In the genomic region with DNA sequence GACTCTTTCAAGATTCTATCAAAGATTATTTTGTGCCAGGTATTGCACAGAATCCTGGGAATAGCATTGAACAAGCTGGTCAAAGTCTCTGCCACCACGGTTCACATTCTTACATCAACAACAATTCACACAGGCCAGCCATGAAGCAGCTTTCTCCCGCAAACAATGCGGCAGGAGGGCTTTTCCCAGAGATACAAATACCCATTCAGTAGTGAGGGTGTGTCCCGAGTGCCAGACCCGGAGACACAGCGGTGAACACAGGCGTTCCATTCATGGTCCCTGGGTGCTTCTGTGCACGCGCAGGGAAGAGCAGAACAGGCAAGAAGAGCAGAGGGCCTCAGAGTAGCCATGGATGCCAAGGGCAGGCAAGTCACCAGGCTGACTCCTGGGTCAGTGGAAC, we compare ENCODE assay signal across 17 cellular contexts.
DNase-seq lines count a peak whose midpoint lies in the region; ATAC-seq, FAIRE-seq and TF ChIP-seq lines count a peak whose summit lies in the region.
"Had no signal": no experiment of that assay in that cellular context is flagged by ENCODE, and none has a peak within 500 bp of the region (broad histone marks: within the 10 kb centered on the region; RNA-seq: fewer than 3 reads in every experiment).

No MANE protein-coding gene starts in this region.

- TF ChIP-seq POLR2A in upper lobe of left lung (IDR thresholded peaks at IDR 0.05), result no peak

- DNase-seq in NCI-H748 (lab: John Stamatoyannopoulos, UW; ENCODE audit: unreplicated experiment), result peak; percentile 21
- DNase-seq in NCI-H748 treated with DMSO at 0.1 percent for 48 hours (lab: John Stamatoyannopoulos, UW), result no peak
- no peak for DNase-seq in astrocyte (ENCODE audit: low read depth)
- no peak for DNase-seq in osteoblast (ENCODE audit: insufficient read length, low spot score, missing footprints)
- DNase-seq in activated CD4-positive, alpha-beta T cell treated with anti-CD3 and anti-CD28 coated beads, Interleukin-2, amount 10 ng/mL, durations not matched to agents 24 days and 14 days, result no peak
- DNase-seq in HK-2 (ENCODE audit: unreplicated experiment), result no peak
- no peak for DNase-seq in upper lobe of left lung
- DNase-seq: AML-193; CD4-positive, CD25-positive, alpha-beta regulatory T cell; DMS79 had no signal

- H3K4me3 ChIP-seq in astrocyte (ENCODE audit: insufficient read depth, low read depth, low read length) (no peak overlapping the region), liver (ENCODE audit: low read depth in 1 of 3, low read length in 3 of 3) (peak overlapping the region in 2 of 3 donors; percentile 43 to 58), osteoblast (ENCODE audit: insufficient read depth, low read length) (no peak overlapping the region), upper lobe of left lung (no peak overlapping the region)
- H3K4me3 ChIP-seq: BLaER1 treated with 17β-estradiol and CSF1 and Interleukin-3, amounts not matched to agents 10 nM and 100 nM; GM12878; HAP-1 had no signal

- ATAC-seq in upper lobe of left lung (ENCODE audit: low FRiP score in 2 of 2), result no peak

- H3K4me2 ChIP-seq in astrocyte (ENCODE audit: low read length) (no peak overlapping the region), osteoblast (ENCODE audit: insufficient read depth, low read length) (no peak overlapping the region)
- H3K4me2 ChIP-seq: BLaER1 treated with 17β-estradiol and CSF1 and Interleukin-3, amounts not matched to agents 10 nM and 100 nM had no signal

- no peaks in the 10 kb centered on the region for H3K4me1 ChIP-seq in astrocyte (ENCODE audit: insufficient read depth, low read length)
- H3K4me1 ChIP-seq in liver (ENCODE audit: control insufficient read depth in 4 of 4, insufficient read depth in 4 of 4, low read length in 3 of 4), result peaks cover 0 to 13% (median 3%) of the 10 kb centered on the region in 4 donors
- no peaks in the 10 kb centered on the region for H3K4me1 ChIP-seq in osteoblast (ENCODE audit: insufficient read depth, low read length)
- H3K4me1 ChIP-seq in upper lobe of left lung, result peaks cover 0 to 3% (median 0%) of the 10 kb centered on the region in 4 donors
- H3K4me1 ChIP-seq: HAP-1 had no signal

- H3K4me3 Mint-ChIP-seq in astrocyte (ENCODE audit: unreplicated experiment), result no peak overlapping the region
- H3K4me3 Mint-ChIP-seq in activated CD4-positive, alpha-beta T cell treated with anti-CD3 and anti-CD28 coated beads, Interleukin-2, amount 10 ng/mL, durations not matched to agents 24 days and 14 days, result no peak overlapping the region

- H3K79me2 ChIP-seq in astrocyte (ENCODE audit: insufficient read depth, low read length) (no peaks in the 10 kb centered on the region), osteoblast (ENCODE audit: insufficient read depth, low read length) (no peaks in the 10 kb centered on the region)

- no peak overlapping the region for H3K27ac ChIP-seq in astrocyte (ENCODE audit: low read depth, low read length)
- H3K27ac ChIP-seq in liver (ENCODE audit: low read depth in 1 of 2, low read length in 2 of 2), result peak overlapping the region; percentile 69 to 87
- no peak overlapping the region for H3K27ac ChIP-seq in osteoblast (ENCODE audit: low read depth, low read length)
- no peak overlapping the region for H3K27ac ChIP-seq in upper lobe of left lung
- H3K27ac ChIP-seq: 22Rv1; BLaER1 treated with 17β-estradiol and CSF1 and Interleukin-3, amounts not matched to agents 10 nM and 100 nM had no signal

- H3K9me3 ChIP-seq in astrocyte (ENCODE audit: insufficient read depth, low read depth, low read length) (peaks cover 4% of the 10 kb centered on the region), liver (ENCODE audit: control insufficient read depth in 4 of 4, low read length in 3 of 4) (no peaks in the 10 kb centered on the region), osteoblast (ENCODE audit: low read depth, low read length) (no peaks in the 10 kb centered on the region), upper lobe of left lung (no peaks in the 10 kb centered on the region)
- H3K9me3 ChIP-seq: BLaER1 treated with 17β-estradiol and CSF1 and Interleukin-3, amounts not matched to agents 10 nM and 100 nM; HAP-1 had no signal

- TF ChIP-seq RAD21 in liver (IDR thresholded peaks at IDR 0.05), result peak; percentile 11 to 19

- H3K9me3 Mint-ChIP-seq in astrocyte (ENCODE audit: unreplicated experiment), result no peaks in the 10 kb centered on the region
- peaks cover 6% of the 10 kb centered on the region for H3K9me3 Mint-ChIP-seq in activated CD4-positive, alpha-beta T cell treated with anti-CD3 and anti-CD28 coated beads, Interleukin-2, amount 10 ng/mL, durations not matched to agents 24 days and 14 days

- no peak for TF ChIP-seq CTCF in astrocyte (IDR thresholded peaks at IDR 0.05; ENCODE audit: insufficient read depth, low read depth, low read length)
- no peak for TF ChIP-seq CTCF in liver (IDR thresholded peaks at IDR 0.05; ENCODE audit: low read depth, low read length, missing input control)
- TF ChIP-seq CTCF in osteoblast (IDR thresholded peaks at IDR 0.05; ENCODE audit: extremely low read depth, low read depth, low read length), result no peak
- TF ChIP-seq CTCF in upper lobe of left lung (IDR thresholded peaks at IDR 0.05), result no peak

- H3K27ac Mint-ChIP-seq in astrocyte (ENCODE audit: unreplicated experiment), result no peak overlapping the region
- no peak overlapping the region for H3K27ac Mint-ChIP-seq in activated CD4-positive, alpha-beta T cell treated with anti-CD3 and anti-CD28 coated beads, Interleukin-2, amount 10 ng/mL, durations not matched to agents 24 days and 14 days

- no peak overlapping the region for H3K9ac ChIP-seq in astrocyte (ENCODE audit: low read length)
- no peak overlapping the region for H3K9ac ChIP-seq in liver (ENCODE audit: low read depth in 1 of 2, low read length in 2 of 2)
- H3K9ac ChIP-seq: BLaER1 treated with 17β-estradiol and CSF1 and Interleukin-3, amounts not matched to agents 10 nM and 100 nM had no signal

- no peak for TF ChIP-seq EP300 in upper lobe of left lung (IDR thresholded peaks at IDR 0.05)

- H2AFZ ChIP-seq in astrocyte (ENCODE audit: low read depth, low read length) (peak overlapping the region; percentile 30), osteoblast (ENCODE audit: low read length) (peak overlapping the region; percentile 35)

- FAIRE-seq in astrocyte (lab: Jason Lieb, UNC), result no peak
- FAIRE-seq: GM12878, H1, HTR-8/SVneo had no signal

- H4K20me1 ChIP-seq in astrocyte (ENCODE audit: insufficient read depth, low read length) (no peaks in the 10 kb centered on the region), osteoblast (ENCODE audit: insufficient read depth, low read length) (no peaks in the 10 kb centered on the region)
- H4K20me1 ChIP-seq: BLaER1 treated with 17β-estradiol and CSF1 and Interleukin-3, amounts not matched to agents 10 nM and 100 nM had no signal

- no peaks in the 10 kb centered on the region for H3K27me3 ChIP-seq in astrocyte (ENCODE audit: insufficient read depth, low read length)
- H3K27me3 ChIP-seq in liver (ENCODE audit: control insufficient read depth in 4 of 4, insufficient read depth in 4 of 4, low read length in 3 of 4), result no peaks in the 10 kb centered on the region
- H3K27me3 ChIP-seq in osteoblast (ENCODE audit: insufficient read depth, low read length), result no peaks in the 10 kb centered on the region
- no peaks in the 10 kb centered on the region for H3K27me3 ChIP-seq in upper lobe of left lung
- H3K27me3 ChIP-seq: BLaER1 treated with 17β-estradiol and CSF1 and Interleukin-3, amounts not matched to agents 10 nM and 100 nM had no signal

- H3K4me1 Mint-ChIP-seq in astrocyte (ENCODE audit: low read depth, unreplicated experiment), result no peaks in the 10 kb centered on the region
- H3K4me1 Mint-ChIP-seq in activated CD4-positive, alpha-beta T cell treated with anti-CD3 and anti-CD28 coated beads, Interleukin-2, amount 10 ng/mL, durations not matched to agents 24 days and 14 days, result no peaks in the 10 kb centered on the region
- H3K4me1 Mint-ChIP-seq: CD4-positive, CD25-positive, alpha-beta regulatory T cell had no signal

- no peaks in the 10 kb centered on the region for H3K36me3 Mint-ChIP-seq in astrocyte (ENCODE audit: low read depth, unreplicated experiment)
- H3K36me3 Mint-ChIP-seq in activated CD4-positive, alpha-beta T cell treated with anti-CD3 and anti-CD28 coated beads, Interleukin-2, amount 10 ng/mL, durations not matched to agents 24 days and 14 days (ENCODE audit: low read depth), result no peaks in the 10 kb centered on the region
- H3K36me3 Mint-ChIP-seq: CD4-positive, CD25-positive, alpha-beta regulatory T cell had no signal

- intact Hi-C loops in activated CD4-positive, alpha-beta T cell treated with anti-CD3 and anti-CD28 coated beads, Interleukin-2, amount 10 ng/mL, durations not matched to agents 24 days and 14 days (cut with micrococcal nuclease), result no loop called here

- 33% methylated on average over 9 of the region's 9 CpGs for WGBS in liver
- WGBS in upper lobe of left lung, 2 donors, result 62 to 87% methylated on average over 9 of the region's 9 CpGs

- H3K36me3 ChIP-seq in astrocyte (ENCODE audit: insufficient read depth, low read length) (no peaks in the 10 kb centered on the region), liver (ENCODE audit: control insufficient read depth in 4 of 4, insufficient read depth in 3 of 4, low read depth in 1 of 4, low read length in 3 of 4) (no peaks in the 10 kb centered on the region), osteoblast (ENCODE audit: insufficient read depth, low read length) (no peaks in the 10 kb centered on the region), upper lobe of left lung (no peaks in the 10 kb centered on the region)
- H3K36me3 ChIP-seq: BLaER1 treated with 17β-estradiol and CSF1 and Interleukin-3, amounts not matched to agents 10 nM and 100 nM; HAP-1 had no signal

- H3K27me3 Mint-ChIP-seq in astrocyte (ENCODE audit: low read depth, unreplicated experiment), result peaks cover 17% of the 10 kb centered on the region
- no peaks in the 10 kb centered on the region for H3K27me3 Mint-ChIP-seq in activated CD4-positive, alpha-beta T cell treated with anti-CD3 and anti-CD28 coated beads, Interleukin-2, amount 10 ng/mL, durations not matched to agents 24 days and 14 days
- H3K27me3 Mint-ChIP-seq: CD4-positive, CD25-positive, alpha-beta regulatory T cell had no signal

TF ChIP-seq in liver, 16 proteins besides CTCF, POLR2A, EP300 and RAD21 (continues in another document):
- TF ChIP-seq JUND (IDR thresholded peaks at IDR 0.05), result peak in 1 of 2 donors; percentile 58
- no peak for TF ChIP-seq TAF1 (conservative IDR thresholded peaks at IDR 0.05)
- TF ChIP-seq HNF4A (conservative IDR thresholded peaks at IDR 0.05), result peak; percentile 88 to 96
- TF ChIP-seq FOXA2 (IDR thresholded peaks at IDR 0.05), result peak; percentile 76
- peak; percentile 90 for TF ChIP-seq YY1 (IDR thresholded peaks at IDR 0.05)
- peak in 1 of 2 donors; percentile 29 for TF ChIP-seq GABPA (IDR thresholded peaks at IDR 0.05 in 1 of 2, conservative IDR thresholded peaks at IDR 0.05 in 1 of 2)

Comparison
In these comparisons a context has a peak if more than half of its experiments do, and no peak if none do; other contexts are left out.
1. H3K27ac ChIP-seq: peak in liver (2 of 2); none in astrocyte (single experiment), osteoblast (single experiment) and upper lobe of left lung (0 of 4).
2. H3K4me3 ChIP-seq: peak in liver (2 of 3); none in astrocyte (single experiment), osteoblast (single experiment) and upper lobe of left lung (0 of 4).